In the genomic region with DNA sequence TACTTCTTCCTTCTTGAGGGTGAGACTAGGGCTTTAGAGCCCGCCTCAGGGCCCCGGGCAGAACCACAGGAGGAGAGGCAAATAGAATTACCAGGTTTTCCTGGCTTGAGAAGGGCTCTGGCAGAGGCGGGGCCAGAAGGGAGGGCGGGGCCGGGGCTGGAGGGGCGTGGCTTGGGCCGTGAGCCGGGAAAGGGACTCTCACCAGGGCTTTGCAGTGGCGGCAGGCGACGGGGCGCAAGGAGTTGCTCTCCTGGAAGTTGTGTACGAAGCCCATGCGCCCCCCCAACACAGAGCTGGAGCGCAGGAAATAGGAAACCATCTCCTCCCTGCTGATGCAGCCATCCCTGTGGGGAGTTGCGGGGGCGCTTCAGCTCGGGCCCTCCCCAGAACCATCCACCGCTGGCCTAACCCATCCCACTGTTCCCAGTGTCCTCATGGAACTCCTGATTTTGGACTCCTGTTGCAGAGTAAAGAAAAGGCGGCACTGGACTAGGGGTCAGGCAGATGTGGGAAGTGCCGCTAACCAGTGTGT, we compare ENCODE assay signal across 1 cellular context.
TF ChIP-seq lines count a peak whose summit lies in the region.

No MANE protein-coding gene starts in this region.

TF ChIP-seq in HCT116, 20 proteins besides CTCF, POLR2A, EP300 and RAD21:
- TF ChIP-seq, protein P1, sequence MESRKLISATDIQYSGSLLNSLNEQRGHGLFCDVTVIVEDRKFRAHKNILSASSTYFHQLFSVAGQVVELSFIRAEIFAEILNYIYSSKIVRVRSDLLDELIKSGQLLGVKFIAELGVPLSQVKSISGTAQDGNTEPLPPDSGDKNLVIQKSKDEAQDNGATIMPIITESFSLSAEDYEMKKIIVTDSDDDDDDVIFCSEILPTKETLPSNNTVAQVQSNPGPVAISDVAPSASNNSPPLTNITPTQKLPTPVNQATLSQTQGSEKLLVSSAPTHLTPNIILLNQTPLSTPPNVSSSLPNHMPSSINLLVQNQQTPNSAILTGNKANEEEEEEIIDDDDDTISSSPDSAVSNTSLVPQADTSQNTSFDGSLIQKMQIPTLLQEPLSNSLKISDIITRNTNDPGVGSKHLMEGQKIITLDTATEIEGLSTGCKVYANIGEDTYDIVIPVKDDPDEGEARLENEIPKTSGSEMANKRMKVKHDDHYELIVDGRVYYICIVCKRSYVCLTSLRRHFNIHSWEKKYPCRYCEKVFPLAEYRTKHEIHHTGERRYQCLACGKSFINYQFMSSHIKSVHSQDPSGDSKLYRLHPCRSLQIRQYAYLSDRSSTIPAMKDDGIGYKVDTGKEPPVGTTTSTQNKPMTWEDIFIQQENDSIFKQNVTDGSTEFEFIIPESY (IDR thresholded peaks at IDR 0.05; ENCODE audit: extremely low read depth, insufficient replicate concordance, low read length) = no peak
- TF ChIP-seq SP1 (IDR thresholded peaks at IDR 0.05; ENCODE audit: low read depth) (no peak), ZNF274 (IDR thresholded peaks at IDR 0.05; ENCODE audit: low read depth, low read length) (no peak), REST (IDR thresholded peaks at IDR 0.05; ENCODE audit: low read depth) (no peak), POLR2AphosphoS5 (IDR thresholded peaks at IDR 0.05; ENCODE audit: low read depth, low read length) (no peak), YY1 (IDR thresholded peaks at IDR 0.05; ENCODE audit: extremely low read depth, insufficient replicate concordance, low read depth, low read length) (no peak), EZH2phosphoT487 (IDR thresholded peaks at IDR 0.05; ENCODE audit: borderline replicate concordance) (no peak), EGR1 (IDR thresholded peaks at IDR 0.05; ENCODE audit: low read depth) (no peak), ATF3 (IDR thresholded peaks at IDR 0.05) (no peak)
TF ChIP-seq in HCT116: peak in this region for 0.
